8 cellular contexts compared by ENCODE assay signal in genomic region chr4:6709230-6710114, GRCh38. TPM values are rescaled to one million over a fixed set of nuclear protein-coding genes. Genes with fewer than 3 reads are reported as not detected.
DNase-seq lines count a peak whose midpoint lies in the region; ATAC-seq and TF ChIP-seq lines count a peak whose summit lies in the region.

Gene MRFAP1L1 (minus strand): TSS chr4:6709865. CDS start chr4:6709629, 236 bp downstream.

- no peaks in the 10 kb centered on the region for H3K27me3 ChIP-seq in CD4-positive, alpha-beta T cell (ENCODE audit: control insufficient read depth, insufficient read depth, low read length)
- H3K27me3 ChIP-seq in lung (ENCODE audit: control insufficient read depth, insufficient read depth) = no peaks in the 10 kb centered on the region

- peak within 1 kb of the TSS; percentile 99 for H3K4me3 Mint-ChIP-seq in CD4-positive, alpha-beta T cell

- H3K36me3 ChIP-seq in lung (ENCODE audit: control insufficient read depth in 2 of 2, insufficient read depth in 2 of 2, low read length in 2 of 2) = no peaks in the 10 kb centered on the region

- H3K36me3 Mint-ChIP-seq in CD4-positive, alpha-beta T cell (ENCODE audit: low read depth) = peaks cover 53% of the 10 kb centered on the region

- H3K4me1 Mint-ChIP-seq in CD4-positive, alpha-beta T cell (ENCODE audit: low read depth) = peaks cover 69% of the 10 kb centered on the region

- POLR2A ChIA-PET in CD4-positive, alpha-beta T cell (lab: Charles Lee) = interaction anchor here (0.6 to 9.9 kb wide), 27 partner anchors 7 to 395 kb away, joined by 3 to 245 read pairs (median 5); partner anchors contain the start of genes BLOC1S4, GRPEL1, MAN2B2 and MRFAP1

- no peaks in the 10 kb centered on the region for H3K27me3 Mint-ChIP-seq in CD4-positive, alpha-beta T cell

- 0% methylated on average over 72 of the region's 72 CpGs for WGBS in lung, 2 donors

- intact Hi-C loops in CD4-positive, alpha-beta T cell (cut with DNase I, micrococcal nuclease) = loop anchor here (1.0 to 2.0 kb wide), 4 partner anchors 13 to 74 kb away; partner anchors contain the start of gene MRFAP1 (in 1 of the 2)

- TF ChIP-seq CTCF in CD4-positive, alpha-beta T cell (IDR thresholded peaks at IDR 0.05) = no peak
- no peak for TF ChIP-seq CTCF in lung (IDR thresholded peaks at IDR 0.05; ENCODE audit: control extremely low read depth, extremely low read depth)

- peak within 1 kb of the TSS; percentile 96 for H3K4me3 ChIP-seq in lung

- H3K9me3 ChIP-seq in CD4-positive, alpha-beta T cell (ENCODE audit: control insufficient read depth, low read length) = no peaks in the 10 kb centered on the region
- no peaks in the 10 kb centered on the region for H3K9me3 ChIP-seq in lung (ENCODE audit: control insufficient read depth in 2 of 2, insufficient read depth in 1 of 2, low read length in 1 of 2)

- H3K9me3 Mint-ChIP-seq in CD4-positive, alpha-beta T cell = no peaks in the 10 kb centered on the region

- H3K27ac Mint-ChIP-seq in CD4-positive, alpha-beta T cell = peak within 1 kb of the TSS; percentile 97

- H3K27ac ChIP-seq in CD4-positive, alpha-beta T cell (ENCODE audit: low read depth, low read length) = peak within 1 kb of the TSS; percentile 85
- peak within 1 kb of the TSS; percentile 76 to 93 for H3K27ac ChIP-seq in lung (ENCODE audit: low read depth in 1 of 2, low read length in 1 of 2)

- H3K4me1 ChIP-seq in lung (ENCODE audit: control insufficient read depth in 2 of 2, insufficient read depth in 2 of 2, low read length in 2 of 2) = peaks cover 13 to 29% of the 10 kb centered on the region in 2 donors

- CTCF ChIA-PET in CD4-positive, alpha-beta T cell (lab: Charles Lee) = interaction anchor here (0.6 to 7.9 kb wide), 6 partner anchors 11 to 334 kb away, joined by 3 to 68 read pairs (median 4); partner anchors contain the start of gene TADA2B

- peak; percentile 94 to 97 (median 95) for DNase-seq in CD4-positive, alpha-beta T cell
- peak; percentile 84 for DNase-seq in HS-5 (ENCODE audit: low read depth)
- DNase-seq in NK-92 (lab: John Stamatoyannopoulos, UW; ENCODE audit: unreplicated experiment) = peak; percentile 87
- peak; percentile 97 for DNase-seq in activated CD8-positive, alpha-beta memory T cell treated with anti-CD3 and anti-CD28 coated beads for 24 hours
- DNase-seq in effector CD8-positive, alpha-beta T cell (lab: John Stamatoyannopoulos, UW) = peak; percentile 96
- peak; percentile 96 for DNase-seq in lung (ENCODE audit: low spot score)
- DNase-seq in stimulated activated CD4-positive, alpha-beta T cell treated with anti-CD3 and anti-CD28 coated beads, TNF-alpha, amount 100 ng/mL, for 24 hours (ENCODE audit: low read depth in 3 of 3) = peak; percentile 90 to 96 (median 93)

- ATAC-seq in CD4-positive, alpha-beta T cell (ENCODE audit: poor library complexity) = peak; percentile 87
- ATAC-seq in GM19455 (IDR thresholded peaks at IDR 0.05; ENCODE audit: unreplicated experiment) = peak; percentile 73
- ATAC-seq in lung (ENCODE audit: insufficient read depth, low FRiP score) = peak; percentile 97

RNA-seq across cellular contexts. Expression of gene MRFAP1L1, which starts in this region (rescaled TPM):
- 10 to 100 TPM; 26.6 to 27.0 TPM for total RNA-seq in CD4-positive, alpha-beta T cell
- total RNA-seq in lung = 10 to 100 TPM; 46.1 to 75.1 TPM
- polyA plus RNA-seq in lung = 10 to 100 TPM; 53.7 to 58.9 TPM

Comparison
In these comparisons a context has a peak if more than half of its experiments do, and no peak if none do; other contexts are left out.
1. Peak in every context shown above with its lines: DNase-seq, ATAC-seq, H3K4me3 ChIP-seq and H3K27ac ChIP-seq.